Comparison of ENCODE assay signal across 9 cellular contexts in genomic region chr13:33207616-33207964, GRCh38.
A peak's percentile ranks its signal among the peaks of the same experiment; 100 is the strongest.
DNase-seq lines count a peak whose midpoint lies in the region; ATAC-seq and TF ChIP-seq lines count a peak whose summit lies in the region.
"Had no signal": no experiment of that assay in that cellular context is flagged by ENCODE, and none has a peak within 500 bp of the region (broad histone marks: within the 10 kb centered on the region; RNA-seq: fewer than 3 reads in every experiment).

No MANE protein-coding gene starts in this region.

- H3K4me1 ChIP-seq in cardiac muscle cell (ENCODE audit: low read depth) (peaks cover 17% of the 10 kb centered on the region), lower lobe of right lung (peaks cover 56% of the 10 kb centered on the region)

- TF ChIP-seq CTCF in cardiac muscle cell (IDR thresholded peaks at IDR 0.05; ENCODE audit: low read depth, low read length), result no peak
- no peak for TF ChIP-seq CTCF in MCF 10A (IDR thresholded peaks at IDR 0.05; ENCODE audit: unreplicated experiment)
- TF ChIP-seq CTCF in lower lobe of right lung (IDR thresholded peaks at IDR 0.05), result no peak

- H3K4me3 ChIP-seq in cardiac muscle cell, result no peak overlapping the region
- H3K4me3 ChIP-seq in lower lobe of right lung, result no peak overlapping the region

- ATAC-seq in lower lobe of right lung (peak; percentile 76 to 80), HG03460 (IDR thresholded peaks at IDR 0.05; ENCODE audit: unreplicated experiment) (no peak)

- peak overlapping the region; percentile 41 for H3K4me3 Mint-ChIP-seq in MCF 10A (ENCODE audit: unreplicated experiment)
- H3K4me3 Mint-ChIP-seq: IgD-negative memory B cell had no signal

- no peaks in the 10 kb centered on the region for H3K27me3 Mint-ChIP-seq in MCF 10A (ENCODE audit: insufficient read depth, unreplicated experiment)

- peak overlapping the region; percentile 91 for H3K27ac Mint-ChIP-seq in MCF 10A (ENCODE audit: low read depth, unreplicated experiment)
- H3K27ac Mint-ChIP-seq: IgD-negative memory B cell had no signal

- DNase-seq in cardiac muscle cell (ENCODE audit: low read depth in 1 of 2, low spot score in 1 of 2) (peak in 1 of 2 donors; percentile 85), cardiac septum (ENCODE audit: low spot score) (no peak), MCF 10A (ENCODE audit: unreplicated experiment) (peak; percentile 81), lower lobe of right lung (no peak), NCI-H1105 (lab: John Stamatoyannopoulos, UW) (no peak), 8988T (no peak), NCI-H1092 treated with DMSO at 0.1 percent for 48 hours (lab: John Stamatoyannopoulos, UW) (no peak)

- H3K27me3 ChIP-seq in cardiac muscle cell (no peaks in the 10 kb centered on the region), lower lobe of right lung (ENCODE audit: low read depth) (no peaks in the 10 kb centered on the region)

- H3K27ac ChIP-seq in cardiac muscle cell (peak overlapping the region; percentile 38), lower lobe of right lung (peak overlapping the region; percentile 77)

- peaks cover 33% of the 10 kb centered on the region for H3K36me3 Mint-ChIP-seq in MCF 10A (ENCODE audit: insufficient read depth, unreplicated experiment)
- H3K36me3 Mint-ChIP-seq: IgD-negative memory B cell had no signal

- no peaks in the 10 kb centered on the region for H3K9me3 Mint-ChIP-seq in MCF 10A (ENCODE audit: unreplicated experiment)

- intact Hi-C loops in cardiac septum (cut with DNase I), result no loop called here
- intact Hi-C loops in MCF 10A (cut with micrococcal nuclease), result no loop called here
- intact Hi-C loops in lower lobe of right lung (cut with DNase I), result no loop called here

- peaks cover 42% of the 10 kb centered on the region for H3K4me1 Mint-ChIP-seq in MCF 10A (ENCODE audit: insufficient read depth, unreplicated experiment)

- POLR2A ChIA-PET in MCF 10A (lab: Yijun Ruan, JAX), result interaction anchor here (0.6 to 3.6 kb wide), 22 partner anchors 8 to 618 kb away, joined by 3 to 25 read pairs (median 6); partner anchors contain the start of gene STARD13

- BruUV-seq in MCF 10A (replicated peaks; lab: Mats Ljungman, UMichigan), result no TSS peak

- CTCF ChIA-PET in MCF 10A (lab: Yijun Ruan, JAX), result interaction anchor here (0.7 to 2.0 kb wide), 6 partner anchors 10 to 201 kb away, joined by 3 to 8 read pairs (median 5); no protein-coding TSS in a partner anchor

- H3K36me3 ChIP-seq in cardiac muscle cell (no peaks in the 10 kb centered on the region), lower lobe of right lung (no peaks in the 10 kb centered on the region)

- H3K9me3 ChIP-seq in cardiac muscle cell (ENCODE audit: low read depth) (no peaks in the 10 kb centered on the region), lower lobe of right lung (no peaks in the 10 kb centered on the region)
